In genomic region chr2:44836174-44836573, GRCh38 we compare ENCODE assay signal across 13 cellular contexts.
DNase-seq lines count a peak whose midpoint lies in the region; ATAC-seq and TF ChIP-seq lines count a peak whose summit lies in the region.
"Had no signal": no experiment of that assay in that cellular context is flagged by ENCODE, and none has a peak within 500 bp of the region (broad histone marks: within the 10 kb centered on the region; RNA-seq: fewer than 3 reads in every experiment).

No MANE protein-coding gene starts in this region.

- ATAC-seq in GM18502 (IDR thresholded peaks at IDR 0.05; ENCODE audit: poor library complexity, unreplicated experiment) (peak; percentile 45), GM21529 (IDR thresholded peaks at IDR 0.05; ENCODE audit: unreplicated experiment) (peak; percentile 43), GM21515 (IDR thresholded peaks at IDR 0.05; ENCODE audit: unreplicated experiment) (no peak)
- ATAC-seq: gastrocnemius medialis, lower lobe of right lung, SK-N-SH treated with all-trans-retinoic acid at 6 μM for 48 hours had no signal

- DNase-seq in stimulated activated CD4-positive, alpha-beta T cell treated with anti-CD3 and anti-CD28 coated beads, Interleukin-15, amount 100 ng/mL, for 48 hours (ENCODE audit: low read depth in 2 of 2): peak; percentile 52 to 68
- no peak for DNase-seq in DMS153 (lab: John Stamatoyannopoulos, UW)
- no peak for DNase-seq in nephron progenitor cell
- no peak for DNase-seq in NCI-H187 (lab: John Stamatoyannopoulos, UW)
- DNase-seq: gastrocnemius medialis, lower lobe of right lung had no signal

- TF ChIP-seq CTCF in nephron progenitor cell (IDR thresholded peaks at IDR 0.05): no peak

- peaks cover 12% of the 10 kb centered on the region for H3K4me1 Mint-ChIP-seq in T-helper 1 cell treated with Interleukin-12 subunit alpha and Interleukin-12 subunit beta and Interleukin-4 antibody, amounts not matched to agents 30 μg/mL and 1 μg/mL, for 36 hours (ENCODE audit: low read depth)
- H3K4me1 Mint-ChIP-seq in nephron progenitor cell: no peaks in the 10 kb centered on the region

- H3K9me3 Mint-ChIP-seq in T-helper 1 cell treated with Interleukin-12 subunit alpha and Interleukin-12 subunit beta and Interleukin-4 antibody, amounts not matched to agents 30 μg/mL and 1 μg/mL, for 36 hours: no peaks in the 10 kb centered on the region
- H3K9me3 Mint-ChIP-seq in nephron progenitor cell: peaks cover 11% of the 10 kb centered on the region
- H3K9me3 Mint-ChIP-seq: dendritic cell treated with granulocyte-macrophage colony-stimulating factor and Interleukin-4, amounts not matched to agents 40 ng/mL and 50 ng/mL, for 4 days had no signal

- H3K27ac Mint-ChIP-seq in T-helper 1 cell treated with Interleukin-12 subunit alpha and Interleukin-12 subunit beta and Interleukin-4 antibody, amounts not matched to agents 30 μg/mL and 1 μg/mL, for 36 hours: peak overlapping the region; percentile 52
- H3K27ac Mint-ChIP-seq in nephron progenitor cell: no peak overlapping the region
- H3K27ac Mint-ChIP-seq: dendritic cell treated with granulocyte-macrophage colony-stimulating factor and Interleukin-4, amounts not matched to agents 40 ng/mL and 50 ng/mL, for 4 days; IgD-negative memory B cell had no signal

- H3K4me3 Mint-ChIP-seq in T-helper 1 cell treated with Interleukin-12 subunit alpha and Interleukin-12 subunit beta and Interleukin-4 antibody, amounts not matched to agents 30 μg/mL and 1 μg/mL, for 36 hours: no peak overlapping the region
- H3K4me3 Mint-ChIP-seq in nephron progenitor cell: no peak overlapping the region
- H3K4me3 Mint-ChIP-seq: dendritic cell treated with granulocyte-macrophage colony-stimulating factor and Interleukin-4, amounts not matched to agents 40 ng/mL and 50 ng/mL, for 4 days; IgD-negative memory B cell had no signal

- H3K36me3 Mint-ChIP-seq in T-helper 1 cell treated with Interleukin-12 subunit alpha and Interleukin-12 subunit beta and Interleukin-4 antibody, amounts not matched to agents 30 μg/mL and 1 μg/mL, for 36 hours (ENCODE audit: low read depth): peaks cover 2% of the 10 kb centered on the region
- no peaks in the 10 kb centered on the region for H3K36me3 Mint-ChIP-seq in nephron progenitor cell (ENCODE audit: low read depth)
- H3K36me3 Mint-ChIP-seq: IgD-negative memory B cell had no signal

- H3K27me3 Mint-ChIP-seq in T-helper 1 cell treated with Interleukin-12 subunit alpha and Interleukin-12 subunit beta and Interleukin-4 antibody, amounts not matched to agents 30 μg/mL and 1 μg/mL, for 36 hours (ENCODE audit: low read depth): no peaks in the 10 kb centered on the region
- peaks cover 51% of the 10 kb centered on the region for H3K27me3 Mint-ChIP-seq in nephron progenitor cell (ENCODE audit: low read depth, poor library complexity)
- H3K27me3 Mint-ChIP-seq: IgD-negative memory B cell had no signal

Comparison
In these comparisons a context has a peak if more than half of its experiments do, and no peak if none do; other contexts are left out.
1. DNase-seq: peak in stimulated activated CD4-positive, alpha-beta T cell treated with anti-CD3 and anti-CD28 coated beads, Interleukin-15, amount 100 ng/mL, for 48 hours (2 of 2); none in DMS153 (single experiment), nephron progenitor cell (single experiment) and NCI-H187 (0 of 2).